In the genomic region with DNA sequence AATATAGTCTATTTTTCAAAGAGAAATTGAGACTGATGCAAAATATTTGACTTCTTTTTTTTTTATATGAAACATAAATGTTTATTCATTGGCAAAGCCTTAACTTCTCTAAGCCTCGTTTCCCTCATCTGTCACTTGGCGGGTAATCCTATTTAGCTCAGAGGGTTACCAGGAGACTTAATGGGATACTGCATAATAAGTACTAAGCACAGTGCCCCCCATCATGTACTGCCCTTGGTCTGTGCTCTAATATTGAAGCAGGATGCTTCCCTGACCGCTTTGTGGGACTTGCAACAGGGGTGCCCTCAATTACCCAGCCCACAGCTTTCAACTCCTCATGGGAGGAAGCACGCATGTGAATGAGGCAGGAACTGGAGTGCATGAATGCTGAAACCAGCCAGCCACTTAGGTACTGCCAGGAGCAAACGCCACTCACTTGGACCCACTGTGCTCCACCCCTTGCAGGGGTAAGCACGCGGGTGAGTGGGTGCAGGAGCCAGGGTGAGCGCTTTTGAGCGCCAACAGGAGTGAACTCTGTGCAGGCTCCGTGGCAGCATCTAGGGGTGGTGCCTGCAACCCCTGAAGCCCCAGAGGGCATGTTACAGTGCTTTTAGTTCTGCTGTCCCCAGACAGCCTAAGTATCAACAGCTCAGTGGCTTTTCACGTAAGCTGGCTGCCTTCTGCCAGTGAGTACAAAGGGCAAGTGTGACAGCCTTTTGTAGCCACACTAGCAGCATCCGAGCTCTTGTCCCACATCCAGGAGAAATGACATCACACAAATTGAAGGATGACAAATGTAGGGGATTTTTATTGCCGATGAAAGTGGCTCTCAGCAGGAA, we compare ENCODE assay signal across 21 cellular contexts.
DNase-seq lines count a peak whose midpoint lies in the region; ATAC-seq, FAIRE-seq and TF ChIP-seq lines count a peak whose summit lies in the region.
"Had no signal": no experiment of that assay in that cellular context is flagged by ENCODE, and none has a peak within 500 bp of the region (broad histone marks: within the 10 kb centered on the region; RNA-seq: fewer than 3 reads in every experiment).

No MANE protein-coding gene starts in this region.

- H3K4me1 ChIP-seq in endodermal cell (ENCODE audit: control insufficient read depth, insufficient read depth, low read length) (no peaks in the 10 kb centered on the region), liver (ENCODE audit: control insufficient read depth in 4 of 4, insufficient read depth in 4 of 4, low read length in 3 of 4) (peaks cover 0 to 4% (median 2%) of the 10 kb centered on the region in 4 donors), pancreas (no peaks in the 10 kb centered on the region)
- H3K4me1 ChIP-seq: BLaER1 treated with 17β-estradiol and CSF1 and Interleukin-3, amounts not matched to agents 10 nM and 100 nM; HAP-1; SJSA1 had no signal

- H3K9me3 Mint-ChIP-seq in endodermal cell = no peaks in the 10 kb centered on the region
- no peaks in the 10 kb centered on the region for H3K9me3 Mint-ChIP-seq in activated naive CD8-positive, alpha-beta T cell treated with anti-CD3 and anti-CD28 coated beads for 36 hours
- H3K9me3 Mint-ChIP-seq in CD4-positive, alpha-beta T cell = no peaks in the 10 kb centered on the region
- H3K9me3 Mint-ChIP-seq: CD8-positive, alpha-beta T cell had no signal

- H3K27ac Mint-ChIP-seq in endodermal cell = no peak overlapping the region
- H3K27ac Mint-ChIP-seq in activated naive CD8-positive, alpha-beta T cell treated with anti-CD3 and anti-CD28 coated beads for 36 hours = no peak overlapping the region
- H3K27ac Mint-ChIP-seq in CD4-positive, alpha-beta T cell = no peak overlapping the region
- H3K27ac Mint-ChIP-seq: CD8-positive, alpha-beta T cell had no signal

- TF ChIP-seq RAD21 in liver (IDR thresholded peaks at IDR 0.05) = no peak

- 85 to 89% methylated on average over 11 to 13 of the region's 13 CpGs for WGBS in endodermal cell (ENCODE audit: insufficient coverage in 1 of 2, insufficient read length in 1 of 2), 2 experiments
- WGBS in liver = 61% methylated on average over 13 of the region's 13 CpGs
- 71 to 80% methylated on average over 13 of the region's 13 CpGs for WGBS in pancreas, 2 donors

- no peak for FAIRE-seq in pancreas (lab: Jason Lieb, UNC)

- CTCF ChIA-PET in CD4-positive, alpha-beta T cell (lab: Charles Lee) = no interaction called here

- no peak for ATAC-seq in GM21381 (IDR thresholded peaks at IDR 0.05; ENCODE audit: unreplicated experiment)
- ATAC-seq in CD4-positive, alpha-beta T cell (ENCODE audit: poor library complexity) = no peak
- no peak for ATAC-seq in pancreas
- ATAC-seq: CD8-positive, alpha-beta T cell; Right ventricle myocardium inferior had no signal

- H3K27me3 ChIP-seq in endodermal cell (ENCODE audit: control insufficient read depth, insufficient read depth, low read length, poor library complexity, severe bottlenecking) (no peaks in the 10 kb centered on the region), liver (ENCODE audit: control insufficient read depth in 4 of 4, insufficient read depth in 4 of 4, low read length in 3 of 4) (no peaks in the 10 kb centered on the region), pancreas (no peaks in the 10 kb centered on the region)
- no peaks in the 10 kb centered on the region for H3K27me3 ChIP-seq in CD4-positive, alpha-beta T cell (ENCODE audit: control insufficient read depth, insufficient read depth, low read length)
- H3K27me3 ChIP-seq: BLaER1 treated with 17β-estradiol and CSF1 and Interleukin-3, amounts not matched to agents 10 nM and 100 nM; SJSA1 had no signal

- H3K27ac ChIP-seq in endodermal cell (ENCODE audit: low read depth, low read length) (no peak overlapping the region), liver (ENCODE audit: low read depth in 1 of 2, low read length in 2 of 2) (peak overlapping the region; percentile 5 to 19), pancreas (no peak overlapping the region)
- H3K27ac ChIP-seq in CD4-positive, alpha-beta T cell (ENCODE audit: low read depth, low read length) = no peak overlapping the region
- H3K27ac ChIP-seq: BLaER1 treated with 17β-estradiol and CSF1 and Interleukin-3, amounts not matched to agents 10 nM and 100 nM; GM23248; KMS-11; SJSA1 had no signal

- H3K4me3 ChIP-seq in endodermal cell (ENCODE audit: low read length) (no peak overlapping the region), liver (ENCODE audit: low read depth in 1 of 3, low read length in 3 of 3) (peak overlapping the region in 1 of 3 donors; percentile 16), pancreas (no peak overlapping the region)
- H3K4me3 ChIP-seq: BLaER1 treated with 17β-estradiol and CSF1 and Interleukin-3, amounts not matched to agents 10 nM and 100 nM; GM23248; HAP-1; SJSA1 had no signal

- H3K4me3 Mint-ChIP-seq in endodermal cell = no peak overlapping the region
- H3K4me3 Mint-ChIP-seq in activated naive CD8-positive, alpha-beta T cell treated with anti-CD3 and anti-CD28 coated beads for 36 hours = no peak overlapping the region
- H3K4me3 Mint-ChIP-seq in CD4-positive, alpha-beta T cell = no peak overlapping the region
- H3K4me3 Mint-ChIP-seq: CD8-positive, alpha-beta T cell had no signal

- intact Hi-C loops in CD4-positive, alpha-beta T cell (cut with DNase I, micrococcal nuclease) = no loop called here
- intact Hi-C loops in pancreas (cut with DNase I) = no loop called here

- H3K9ac ChIP-seq in endodermal cell (ENCODE audit: extremely low read depth, low read length, poor library complexity, severe bottlenecking) (no peak overlapping the region), liver (ENCODE audit: low read depth in 1 of 2, low read length in 2 of 2) (no peak overlapping the region)
- H3K9ac ChIP-seq: BLaER1 treated with 17β-estradiol and CSF1 and Interleukin-3, amounts not matched to agents 10 nM and 100 nM; GM23248; KMS-11 had no signal

- H3K36me3 Mint-ChIP-seq in endodermal cell (ENCODE audit: low read depth) = peaks cover 64% of the 10 kb centered on the region
- no peaks in the 10 kb centered on the region for H3K36me3 Mint-ChIP-seq in activated naive CD8-positive, alpha-beta T cell treated with anti-CD3 and anti-CD28 coated beads for 36 hours
- no peaks in the 10 kb centered on the region for H3K36me3 Mint-ChIP-seq in CD4-positive, alpha-beta T cell (ENCODE audit: low read depth)
- H3K36me3 Mint-ChIP-seq: CD8-positive, alpha-beta T cell had no signal

- H3K9me3 ChIP-seq in endodermal cell (ENCODE audit: control insufficient read depth, low read length) (peaks cover 10% of the 10 kb centered on the region), liver (ENCODE audit: control insufficient read depth in 4 of 4, low read length in 3 of 4) (no peaks in the 10 kb centered on the region), pancreas (no peaks in the 10 kb centered on the region)
- H3K9me3 ChIP-seq in CD4-positive, alpha-beta T cell (ENCODE audit: control insufficient read depth, low read length) = no peaks in the 10 kb centered on the region
- H3K9me3 ChIP-seq: HAP-1, SJSA1 had no signal

- TF ChIP-seq CTCF in endodermal cell (conservative IDR thresholded peaks at IDR 0.05) (no peak), liver (IDR thresholded peaks at IDR 0.05; ENCODE audit: low read depth, low read length, missing input control) (no peak), pancreas (IDR thresholded peaks at IDR 0.05) (no peak)
- TF ChIP-seq CTCF in CD4-positive, alpha-beta T cell (IDR thresholded peaks at IDR 0.05) = no peak

- H3K36me3 ChIP-seq in endodermal cell (ENCODE audit: control insufficient read depth, insufficient read depth, low read length) (peaks cover 66% of the 10 kb centered on the region), liver (ENCODE audit: control insufficient read depth in 4 of 4, insufficient read depth in 3 of 4, low read depth in 1 of 4, low read length in 3 of 4) (no peaks in the 10 kb centered on the region), pancreas (no peaks in the 10 kb centered on the region)
- H3K36me3 ChIP-seq: BLaER1 treated with 17β-estradiol and CSF1 and Interleukin-3, amounts not matched to agents 10 nM and 100 nM; HAP-1; SJSA1 had no signal

- peaks cover 14% of the 10 kb centered on the region for H3K4me1 Mint-ChIP-seq in endodermal cell
- no peaks in the 10 kb centered on the region for H3K4me1 Mint-ChIP-seq in activated naive CD8-positive, alpha-beta T cell treated with anti-CD3 and anti-CD28 coated beads for 36 hours
- H3K4me1 Mint-ChIP-seq in CD4-positive, alpha-beta T cell (ENCODE audit: low read depth) = no peaks in the 10 kb centered on the region

- DNase-seq in NCI-H524 (lab: John Stamatoyannopoulos, UW) (peak; percentile 68 to 89), endodermal cell (peak; percentile 45), pancreas (no peak)
- no peak for DNase-seq in activated naive CD8-positive, alpha-beta T cell treated with anti-CD3 and anti-CD28 coated beads for 36 hours
- no peak for DNase-seq in CD4-positive, alpha-beta T cell
- DNase-seq: CD8-positive, alpha-beta T cell; DMS53; EL; GM23248; NCI-H1092 treated with DMSO at 0.1 percent for 48 hours; NCI-H1436 treated with DMSO at 0.1 percent for 48 hours; NCI-H1930; NCI-H2227 treated with DMSO at 0.1 percent for 48 hours; NCI-H510A had no signal

- POLR2A ChIA-PET in CD4-positive, alpha-beta T cell (lab: Charles Lee) = no interaction called here

- H3K27me3 Mint-ChIP-seq in endodermal cell (ENCODE audit: insufficient read depth) = no peaks in the 10 kb centered on the region
- no peaks in the 10 kb centered on the region for H3K27me3 Mint-ChIP-seq in activated naive CD8-positive, alpha-beta T cell treated with anti-CD3 and anti-CD28 coated beads for 36 hours
- H3K27me3 Mint-ChIP-seq in CD4-positive, alpha-beta T cell = peaks cover 10% of the 10 kb centered on the region

TF ChIP-seq in liver, 16 proteins besides CTCF, POLR2A, EP300 and RAD21 (continues in another document):
- TF ChIP-seq NR2F2 (IDR thresholded peaks at IDR 0.05) = no peak
- no peak for TF ChIP-seq EGR1 (IDR thresholded peaks at IDR 0.05; ENCODE audit: low read depth in 2 of 2)
- peak; percentile 41 to 68 for TF ChIP-seq HNF4A (conservative IDR thresholded peaks at IDR 0.05)
- TF ChIP-seq ATF3 (IDR thresholded peaks at IDR 0.05) = no peak
- TF ChIP-seq HNF4G (IDR thresholded peaks at IDR 0.05) = no peak

Comparison
In these comparisons a context has a peak if more than half of its experiments do, and no peak if none do; other contexts are left out.
1. DNase-seq: peak in NCI-H524 (2 of 2) and endodermal cell (single experiment); none in activated naive CD8-positive, alpha-beta T cell treated with anti-CD3 and anti-CD28 coated beads for 36 hours (single experiment), CD4-positive, alpha-beta T cell (0 of 10) and pancreas (0 of 6).
2. H3K27ac ChIP-seq: peak in liver (2 of 2); none in endodermal cell (single experiment), CD4-positive, alpha-beta T cell (single experiment) and pancreas (0 of 4).